Comparison of ENCODE assay signal across 20 cellular contexts in the genomic region with DNA sequence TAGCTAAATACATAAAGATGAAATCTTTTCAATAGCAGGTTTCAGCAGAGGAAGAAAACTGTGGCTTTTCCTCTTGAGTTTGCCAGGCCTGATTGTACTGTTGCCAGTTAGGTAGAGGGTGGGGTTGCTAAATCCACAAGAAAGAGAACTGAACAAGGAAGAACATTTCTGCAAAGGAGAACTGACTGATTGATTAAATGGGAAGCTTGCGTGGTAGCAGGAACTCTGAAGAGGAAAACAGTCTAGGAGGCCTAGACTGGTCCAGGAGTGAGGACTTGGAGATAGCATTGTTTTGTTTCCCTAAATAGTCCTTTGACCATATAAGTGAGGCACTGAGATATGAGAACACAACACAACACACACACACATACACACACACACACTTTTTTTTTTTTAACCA. TPM values are rescaled to one million over a fixed set of nuclear protein-coding genes. Genes with fewer than 3 reads are reported as not detected.
A peak's percentile ranks its signal among the peaks of the same experiment; 100 is the strongest.
DNase-seq lines count a peak whose midpoint lies in the region; ATAC-seq, FAIRE-seq and TF ChIP-seq lines count a peak whose summit lies in the region.
"Had no signal": no experiment of that assay in that cellular context is flagged by ENCODE, and none has a peak within 500 bp of the region (broad histone marks: within the 10 kb centered on the region; RNA-seq: fewer than 3 reads in every experiment).

No MANE protein-coding gene starts in this region.

- H3K23ac ChIP-seq in mesendoderm (ENCODE audit: low read length) = no peak overlapping the region

- no peak overlapping the region for H2BK5ac ChIP-seq in mesendoderm (ENCODE audit: low read length)

- no peak overlapping the region for H3K56ac ChIP-seq in mesendoderm (ENCODE audit: low read length)

- H2BK15ac ChIP-seq in mesendoderm (replicated peaks; ENCODE audit: low read depth) = no peak overlapping the region

- H3K27me3 ChIP-seq in left ventricle myocardium inferior (ENCODE audit: low read depth) (no peaks in the 10 kb centered on the region), pancreas (no peaks in the 10 kb centered on the region), mesendoderm (ENCODE audit: insufficient read depth, low read length, poor library complexity) (no peaks in the 10 kb centered on the region)
- H3K27me3 ChIP-seq in CD8-positive, alpha-beta memory T cell (ENCODE audit: insufficient read depth, low read length, poor library complexity, severe bottlenecking) = peaks cover 4% of the 10 kb centered on the region
- H3K27me3 ChIP-seq: BLaER1 treated with 17β-estradiol and CSF1 and Interleukin-3, amounts not matched to agents 10 nM and 100 nM; SJCRH30 had no signal

- intact Hi-C loops in left ventricle myocardium superior (cut with micrococcal nuclease) = no loop called here
- intact Hi-C loops in left ventricle myocardium inferior (cut with micrococcal nuclease) = no loop called here
- intact Hi-C loops in pancreas (cut with DNase I) = no loop called here

- H3K27ac ChIP-seq in left ventricle myocardium inferior (replicated peaks) = no peak overlapping the region
- peak overlapping the region in 1 of 4 donors; percentile 41 for H3K27ac ChIP-seq in pancreas
- no peak overlapping the region for H3K27ac ChIP-seq in CD8-positive, alpha-beta memory T cell (ENCODE audit: low read depth, low read length)
- no peak overlapping the region for H3K27ac ChIP-seq in mesendoderm (ENCODE audit: low read depth, low read length)
- H3K27ac ChIP-seq: BLaER1 treated with 17β-estradiol and CSF1 and Interleukin-3, amounts not matched to agents 10 nM and 100 nM; SJCRH30 had no signal

- TF ChIP-seq CTCF in left ventricle myocardium inferior (IDR thresholded peaks at IDR 0.05; ENCODE audit: borderline replicate concordance) (no peak), endothelial cell (IDR thresholded peaks at IDR 0.05; ENCODE audit: unreplicated experiment) (no peak), pancreas (IDR thresholded peaks at IDR 0.05) (no peak)

- FAIRE-seq in pancreas (lab: Jason Lieb, UNC) = no peak
- FAIRE-seq: A204.1, K562 had no signal

- H3K27me3 Mint-ChIP-seq in endothelial cell (ENCODE audit: unreplicated experiment) = no peaks in the 10 kb centered on the region
- H3K27me3 Mint-ChIP-seq in CD8-positive, alpha-beta memory T cell = peaks cover 10 to 12% of the 10 kb centered on the region in 2 donors

- H3K4ac ChIP-seq in mesendoderm (ENCODE audit: low read depth, low read length) = no peak overlapping the region

- no peak overlapping the region for H2AK5ac ChIP-seq in mesendoderm (ENCODE audit: low read length)

- H3K4me1 ChIP-seq in left ventricle myocardium inferior (peaks cover 6% of the 10 kb centered on the region), pancreas (no peaks in the 10 kb centered on the region), mesendoderm (ENCODE audit: control insufficient read depth, low read depth, low read length) (no peaks in the 10 kb centered on the region)
- H3K4me1 ChIP-seq in CD8-positive, alpha-beta memory T cell (ENCODE audit: insufficient read depth, low read length) = no peaks in the 10 kb centered on the region

- CTCF ChIA-PET in CD8-positive, alpha-beta memory T cell (lab: Charles Lee) = no interaction called here

- H3K36me3 ChIP-seq in left ventricle myocardium inferior (no peaks in the 10 kb centered on the region), pancreas (no peaks in the 10 kb centered on the region), mesendoderm (ENCODE audit: control insufficient read depth, insufficient read depth, low read length) (no peaks in the 10 kb centered on the region)
- H3K36me3 ChIP-seq in CD8-positive, alpha-beta memory T cell (ENCODE audit: insufficient read depth, low read length) = no peaks in the 10 kb centered on the region
- H3K36me3 ChIP-seq: BLaER1 treated with 17β-estradiol and CSF1 and Interleukin-3, amounts not matched to agents 10 nM and 100 nM; SJCRH30 had no signal

- no peak overlapping the region for H3K4me3 Mint-ChIP-seq in endothelial cell (ENCODE audit: unreplicated experiment)
- H3K4me3 Mint-ChIP-seq in CD8-positive, alpha-beta memory T cell = no peak overlapping the region

- WGBS in pancreas, 2 donors = 53 to 63% methylated on average over 1 of the region's 1 CpG
- no CpG with 5 or more reads among the region's 1 CpG for WGBS in mesendoderm (ENCODE audit: extremely low coverage, insufficient coverage, low lambda C conversion rate)

- POLR2A ChIA-PET in CD8-positive, alpha-beta memory T cell (lab: Charles Lee) = no interaction called here

- ATAC-seq in left ventricle myocardium superior (peak; percentile 50), pancreas (peak; percentile 43 to 64 (median 60)), HG02588 (IDR thresholded peaks at IDR 0.05; ENCODE audit: unreplicated experiment) (no peak), GM21737 (IDR thresholded peaks at IDR 0.05; ENCODE audit: unreplicated experiment) (no peak)
- ATAC-seq: K562 had no signal

- H2BK120ac ChIP-seq in mesendoderm (ENCODE audit: low read depth, low read length) = no peak overlapping the region

- H3K79me2 ChIP-seq in mesendoderm (ENCODE audit: control insufficient read depth, insufficient read depth, low read length) = no peaks in the 10 kb centered on the region

- no peaks in the 10 kb centered on the region for H3K36me3 Mint-ChIP-seq in endothelial cell (ENCODE audit: low read depth, unreplicated experiment)
- H3K36me3 Mint-ChIP-seq in CD8-positive, alpha-beta memory T cell = no peaks in the 10 kb centered on the region

- no peak for DNase-seq in left ventricle myocardium superior
- no peak for DNase-seq in left ventricle myocardium inferior
- no peak for DNase-seq in endothelial cell (ENCODE audit: low spot score)
- no peak for DNase-seq in pancreas
- DNase-seq in CD8-positive, alpha-beta memory T cell = no peak
- no peak for DNase-seq in mesendoderm
- DNase-seq: COR-L47, H7, MV-4-11, NCI-H1417 treated with DMSO at 0.1 percent for 48 hours, NCI-H1930, NCI-H446, NCI-H69, SJCRH30 had no signal

- H4K8ac ChIP-seq in mesendoderm (ENCODE audit: low read depth, low read length) = no peak overlapping the region

- H3K4me1 Mint-ChIP-seq in endothelial cell (ENCODE audit: unreplicated experiment) = peaks cover 35% of the 10 kb centered on the region
- no peaks in the 10 kb centered on the region for H3K4me1 Mint-ChIP-seq in CD8-positive, alpha-beta memory T cell

- H3K18ac ChIP-seq in mesendoderm (ENCODE audit: low read length) = no peak overlapping the region

- H4K5ac ChIP-seq in mesendoderm (ENCODE audit: low read length) = no peak overlapping the region

- H3K4me2 ChIP-seq in mesendoderm (ENCODE audit: low read length) = no peak overlapping the region
- H3K4me2 ChIP-seq: BLaER1 treated with 17β-estradiol and CSF1 and Interleukin-3, amounts not matched to agents 10 nM and 100 nM had no signal

- no peak overlapping the region for H3K9ac ChIP-seq in mesendoderm (ENCODE audit: low read length)
- H3K9ac ChIP-seq: BLaER1 treated with 17β-estradiol and CSF1 and Interleukin-3, amounts not matched to agents 10 nM and 100 nM had no signal

- H3K79me1 ChIP-seq in mesendoderm (ENCODE audit: low read length) = no peaks in the 10 kb centered on the region

- H3K4me3 ChIP-seq in left ventricle myocardium inferior (no peak overlapping the region), pancreas (no peak overlapping the region), mesendoderm (ENCODE audit: low read length) (no peak overlapping the region)
- H3K4me3 ChIP-seq in CD8-positive, alpha-beta memory T cell (ENCODE audit: low read length) = no peak overlapping the region
- H3K4me3 ChIP-seq: BLaER1 treated with 17β-estradiol and CSF1 and Interleukin-3, amounts not matched to agents 10 nM and 100 nM; K562; SJCRH30 had no signal

- H3K9me3 ChIP-seq in left ventricle myocardium inferior (replicated peaks) (no peaks in the 10 kb centered on the region), pancreas (no peaks in the 10 kb centered on the region)
- H3K9me3 ChIP-seq in CD8-positive, alpha-beta memory T cell (ENCODE audit: low read length) = no peaks in the 10 kb centered on the region
- H3K9me3 ChIP-seq: BLaER1 treated with 17β-estradiol and CSF1 and Interleukin-3, amounts not matched to agents 10 nM and 100 nM; SJCRH30 had no signal

- peak overlapping the region; percentile 91 for H3K27ac Mint-ChIP-seq in endothelial cell (ENCODE audit: unreplicated experiment)
- peak overlapping the region in 1 of 8 donors; percentile 8 for H3K27ac Mint-ChIP-seq in CD8-positive, alpha-beta memory T cell

- no peaks in the 10 kb centered on the region for H3K9me3 Mint-ChIP-seq in endothelial cell (ENCODE audit: unreplicated experiment)
- no peaks in the 10 kb centered on the region for H3K9me3 Mint-ChIP-seq in CD8-positive, alpha-beta memory T cell

RNA-seq across cellular contexts. Expression of a gene that starts 18.8 kb away (rescaled TPM):
- total RNA-seq in left ventricle myocardium superior (not detected), left ventricle myocardium inferior (not detected), endothelial cell (ENCODE audit: unreplicated experiment) (24.1 TPM), pancreas (1 to 10 TPM; 1.3 to 2.7 (median 2.1) TPM)
- 10 to 100 TPM in 1 of 2 donors, 1 to 10 TPM in 1; 4.2 to 16.4 TPM for polyA plus RNA-seq in pancreas
- under 1 TPM; 0.28 to 0.31 TPM for total RNA-seq in CD8-positive, alpha-beta memory T cell
- not detected for polyA plus RNA-seq in CD8-positive, alpha-beta memory T cell
- polyA plus RNA-seq in mesendoderm (2013, experiment 1 of 2) = not detected
- polyA plus RNA-seq in mesendoderm (2013, experiment 2 of 2) = not detected
- total RNA-seq: H7, RPMI7951, SJCRH30 had no signal

RNA-seq across cellular contexts. Expression of a gene that starts 18.9 kb away (rescaled TPM):
- not detected for total RNA-seq in left ventricle myocardium superior
- not detected for total RNA-seq in left ventricle myocardium inferior
- total RNA-seq in endothelial cell (ENCODE audit: unreplicated experiment) = 2.0 TPM
- total RNA-seq in pancreas = under 1 TPM in 4 of 6 donors, not detected in 2; 0.09 to 0.56 (median 0.36) TPM
- under 1 TPM; 0.42 to 0.70 TPM for polyA plus RNA-seq in pancreas
- total RNA-seq in CD8-positive, alpha-beta memory T cell = 1 to 10 TPM in 1 of 2 experiments, under 1 TPM in 1; 0.71 to 1.4 TPM
- polyA plus RNA-seq in CD8-positive, alpha-beta memory T cell = not detected
- polyA plus RNA-seq in mesendoderm (2013, experiment 1 of 2) = 0.14 TPM
- polyA plus RNA-seq in mesendoderm (2013, experiment 2 of 2) = 0.07 TPM
- total RNA-seq: RPMI7951 had no signal

RNA-seq across cellular contexts. Expression of a gene that starts 47.9 kb away (rescaled TPM):
- total RNA-seq in left ventricle myocardium superior (8.9 TPM), left ventricle myocardium inferior (15.5 TPM), endothelial cell (ENCODE audit: unreplicated experiment) (1.1 TPM), pancreas (10 to 100 TPM in 2 of 6 donors, 1 to 10 TPM in 4; 4.5 to 30.3 (median 7.1) TPM)
- polyA plus RNA-seq in pancreas = 10 to 100 TPM; 30.1 to 76.2 TPM
- total RNA-seq in CD8-positive, alpha-beta memory T cell = not detected
- polyA plus RNA-seq in CD8-positive, alpha-beta memory T cell = not detected
- polyA plus RNA-seq in mesendoderm (2013, experiment 1 of 2) = not detected
- not detected for polyA plus RNA-seq in mesendoderm (2013, experiment 2 of 2)

Comparison
In these comparisons a context has a peak if more than half of its experiments do, and no peak if none do; other contexts are left out.
1. ATAC-seq: peak in left ventricle myocardium superior (single experiment) and pancreas (4 of 4); none in HG02588 (single experiment) and GM21737 (single experiment).